In genomic region chr1:167128261-167129227, GRCh38 we compare ENCODE assay signal across 1 cellular context.
TF ChIP-seq lines count a peak whose summit lies in the region.

No MANE protein-coding gene starts in this region.

TF ChIP-seq in HCT116, 20 proteins besides CTCF, POLR2A, EP300 and RAD21 (continued from another document):
- TF ChIP-seq REST (IDR thresholded peaks at IDR 0.05; ENCODE audit: low read depth) (no peak), CEBPB (IDR thresholded peaks at IDR 0.05; ENCODE audit: low read depth) (no peak), YY1 (IDR thresholded peaks at IDR 0.05; ENCODE audit: extremely low read depth, insufficient replicate concordance, low read depth, low read length) (no peak), TCF7L2 (IDR thresholded peaks at IDR 0.05; ENCODE audit: borderline replicate concordance, extremely low read depth, insufficient read depth, insufficient read length) (no peak), ATF3 (IDR thresholded peaks at IDR 0.05) (no peak), POLR2AphosphoS5 (IDR thresholded peaks at IDR 0.05; ENCODE audit: low read depth, low read length) (no peak), ZNF274 (IDR thresholded peaks at IDR 0.05; ENCODE audit: low read depth, low read length) (no peak), EGR1 (IDR thresholded peaks at IDR 0.05; ENCODE audit: low read depth) (no peak), ZFX (IDR thresholded peaks at IDR 0.05) (no peak), EZH2 (IDR thresholded peaks at IDR 0.05) (no peak), SIN3A (IDR thresholded peaks at IDR 0.05; ENCODE audit: low read depth) (no peak), CBX3 (IDR thresholded peaks at IDR 0.05; ENCODE audit: low read depth) (no peak), SRF (IDR thresholded peaks at IDR 0.05; ENCODE audit: low read depth) (no peak), ELF1 (IDR thresholded peaks at IDR 0.05; ENCODE audit: borderline replicate concordance, low read depth) (no peak), JUND (IDR thresholded peaks at IDR 0.05) (no peak), EZH2phosphoT487 (IDR thresholded peaks at IDR 0.05; ENCODE audit: borderline replicate concordance) (no peak), MAX (IDR thresholded peaks at IDR 0.05) (no peak)
